24 cellular contexts compared by ENCODE assay signal in genomic region chr7:9822458-9823290, GRCh38.
"Had no signal": no experiment of that assay in that cellular context is flagged by ENCODE, and none has a peak within 500 bp of the region (broad histone marks: within the 10 kb centered on the region; RNA-seq: fewer than 3 reads in every experiment).

No MANE protein-coding gene starts in this region.

- H3K4me1 ChIP-seq: Peyer's patch had no signal

- ATAC-seq: activated CD8-positive, alpha-beta T cell treated with anti-CD3 and anti-CD28 coated beads, Interleukin-2, amount 10 ng/mL, durations not matched to agents 7 days and 5 days; K562; T-helper 17 cell; WTC11 had no signal

- H3K27me3 ChIP-seq: brain microvascular endothelial cell, cardiac muscle cell, Peyer's patch had no signal

- H3K9me3 ChIP-seq: Peyer's patch had no signal

- H3K27ac Mint-ChIP-seq: activated CD8-positive, alpha-beta T cell treated with anti-CD3 and anti-CD28 coated beads, Interleukin-2, amount 10 ng/mL, durations not matched to agents 7 days and 5 days; activated naive CD8-positive, alpha-beta T cell; T-helper 17 cell; WTC11 had no signal

- DNase-seq: activated CD4-positive, alpha-beta T cell treated with anti-CD3 and anti-CD28 coated beads for 48 hours; activated CD4-positive, alpha-beta T cell treated with anti-CD3 and anti-CD28 coated beads, Interleukin-2, amount 50 U/mL, for 4 hours; activated CD4-positive, CD25-positive, alpha-beta regulatory T cell treated with anti-CD3 and anti-CD28 coated beads, Interleukin-2, amount 50 U/mL, for 72 hours; activated CD8-positive, alpha-beta memory T cell treated with anti-CD3 and anti-CD28 coated beads, Interleukin-2, amount 50 U/mL, for 48 hours; activated CD8-positive, alpha-beta T cell treated with anti-CD3 and anti-CD28 coated beads, Interleukin-2, amount 10 ng/mL, durations not matched to agents 7 days and 5 days; activated naive CD4-positive, alpha-beta T cell; activated T-cell treated with anti-CD3 and anti-CD28 coated beads, Interleukin-2, amount 50 U/mL, for 1 hour; brain microvascular endothelial cell; Karpas-422; NCI-H1105 treated with DMSO at 0.1 percent for 48 hours; NCI-H1436 treated with DMSO at 0.1 percent for 48 hours; NCI-H187 treated with DMSO at 0.1 percent for 48 hours; NCI-H2081 treated with DMSO at 0.1 percent for 48 hours; NCI-H446; NCI-H524; Peyer's patch; SHP77 treated with DMSO at 0.1 percent for 48 hours; T-helper 17 cell; T-helper 9 cell had no signal

- H3K27me3 Mint-ChIP-seq: activated naive CD8-positive, alpha-beta T cell; T-helper 17 cell had no signal

- H3K36me3 ChIP-seq: brain microvascular endothelial cell, cardiac muscle cell, Peyer's patch had no signal

- H3K4me3 ChIP-seq: cardiac muscle cell, K562, Peyer's patch had no signal

- H3K27ac ChIP-seq: brain microvascular endothelial cell, cardiac muscle cell, Peyer's patch, RWPE1 had no signal

- H3K36me3 Mint-ChIP-seq: activated naive CD8-positive, alpha-beta T cell had no signal

- H3K4me1 Mint-ChIP-seq: T-helper 17 cell, WTC11 had no signal

- H3K4me3 Mint-ChIP-seq: activated CD8-positive, alpha-beta T cell treated with anti-CD3 and anti-CD28 coated beads, Interleukin-2, amount 10 ng/mL, durations not matched to agents 7 days and 5 days; activated naive CD8-positive, alpha-beta T cell; T-helper 17 cell; WTC11 had no signal
